In genomic region chr17:56833023-56833811, GRCh38 we compare ENCODE assay signal across 1 cellular context.
TF ChIP-seq lines count a peak whose summit lies in the region.

No MANE protein-coding gene starts in this region.

TF ChIP-seq in HepG2, 621 proteins besides CTCF, POLR2A, EP300 and RAD21 (continued from another document and continues in another):
- no peak for TF ChIP-seq ZBTB40 (IDR thresholded peaks at IDR 0.05)
- no peak for TF ChIP-seq ZBTB40 (CRISPR knock-in tag; IDR thresholded peaks at IDR 0.05)
- no peak for TF ChIP-seq ATRX (CRISPR knock-in tag; IDR thresholded peaks at IDR 0.05; ENCODE audit: borderline replicate concordance)
- TF ChIP-seq ZNF326 (CRISPR knock-in tag; IDR thresholded peaks at IDR 0.05; ENCODE audit: borderline replicate concordance), result no peak
- peak; percentile 10 for TF ChIP-seq ZNF776 (CRISPR knock-in tag; IDR thresholded peaks at IDR 0.05)
- peak; percentile 60; the same call in 1 of the 2 replicates for TF ChIP-seq MTERF4 (CRISPR knock-in tag; IDR thresholded peaks at IDR 0.05)
- TF ChIP-seq SMC3 (IDR thresholded peaks at IDR 0.05; ENCODE audit: low read length), result no peak
- TF ChIP-seq ZNF138 (CRISPR knock-in tag; IDR thresholded peaks at IDR 0.05; ENCODE audit: low read depth), result no peak
- TF ChIP-seq ZNF446 (CRISPR knock-in tag; IDR thresholded peaks at IDR 0.05), result peak; percentile 79; the same call in 1 of the 2 replicates
- TF ChIP-seq ONECUT2 (CRISPR knock-in tag; IDR thresholded peaks at IDR 0.05), result no peak
- TF ChIP-seq MEIS2 (CRISPR knock-in tag; IDR thresholded peaks at IDR 0.05), result no peak; the same call in 1 of the 2 replicates
- peak; percentile 77 for TF ChIP-seq MEIS1 (CRISPR knock-in tag; IDR thresholded peaks at IDR 0.05; ENCODE audit: borderline replicate concordance)
- no peak for TF ChIP-seq ZNF503 (CRISPR knock-in tag; IDR thresholded peaks at IDR 0.05)
- 0 out of 2 replicates have a peak, but pooled peaks have one; percentile 51 for TF ChIP-seq ZBTB3 (CRISPR knock-in tag; IDR thresholded peaks at IDR 0.05; ENCODE audit: borderline replicate concordance, low read depth)
- TF ChIP-seq RBM22 (optimal IDR thresholded peaks at IDR 0.05; ENCODE audit: low read length), result no peak
- no peak for TF ChIP-seq ATM (IDR thresholded peaks at IDR 0.05; ENCODE audit: borderline replicate concordance)
- TF ChIP-seq TCF12 (IDR thresholded peaks at IDR 0.05), result no peak
- TF ChIP-seq TCF12 (CRISPR knock-in tag; IDR thresholded peaks at IDR 0.05), result peak; percentile 58; the same call in 1 of the 2 replicates
- no peak for TF ChIP-seq HNRNPH1 (optimal IDR thresholded peaks at IDR 0.05; ENCODE audit: low read depth, low read length)
- no peak for TF ChIP-seq ZEB1 (IDR thresholded peaks at IDR 0.05; ENCODE audit: insufficient replicate concordance, low read depth)
- TF ChIP-seq ZNF740 (CRISPR knock-in tag; IDR thresholded peaks at IDR 0.05), result peak; percentile 85
- TF ChIP-seq ZNF205 (CRISPR knock-in tag; IDR thresholded peaks at IDR 0.05), result no peak
- TF ChIP-seq E2F2 (CRISPR knock-in tag; IDR thresholded peaks at IDR 0.05; ENCODE audit: borderline replicate concordance), result no peak; the same call in 1 of the 2 replicates
- no peak for TF ChIP-seq SNAI1 (CRISPR knock-in tag; IDR thresholded peaks at IDR 0.05; ENCODE audit: borderline replicate concordance)
- no peak for TF ChIP-seq ZNF496 (CRISPR knock-in tag; IDR thresholded peaks at IDR 0.05; ENCODE audit: insufficient replicate concordance)
- no peak for TF ChIP-seq PRDM15 (CRISPR knock-in tag; IDR thresholded peaks at IDR 0.05)
- TF ChIP-seq ZNF256 (CRISPR knock-in tag; conservative IDR thresholded peaks at IDR 0.05), result no peak
- no peak for TF ChIP-seq ZNF430 (CRISPR knock-in tag; IDR thresholded peaks at IDR 0.05)
- no peak for TF ChIP-seq KMT2B (CRISPR knock-in tag; IDR thresholded peaks at IDR 0.05)
- 0 out of 2 replicates have a peak, but pooled peaks have one; percentile 66 for TF ChIP-seq TOPORS (CRISPR knock-in tag; IDR thresholded peaks at IDR 0.05)
- TF ChIP-seq GATAD2A (CRISPR knock-in tag; IDR thresholded peaks at IDR 0.05), result no peak
- no peak for TF ChIP-seq TP53 (CRISPR knock-in tag; conservative IDR thresholded peaks at IDR 0.05)
- peak; percentile 92; the same call in 1 of the 2 replicates for TF ChIP-seq ZNF790 (CRISPR knock-in tag; IDR thresholded peaks at IDR 0.05; ENCODE audit: borderline replicate concordance)
- TF ChIP-seq ZNF260 (CRISPR knock-in tag; IDR thresholded peaks at IDR 0.05; ENCODE audit: borderline replicate concordance, low read depth), result no peak
- TF ChIP-seq HOXA7 (CRISPR knock-in tag; IDR thresholded peaks at IDR 0.05), result no peak
- peak; percentile 55; the same call in 1 of the 2 replicates for TF ChIP-seq SMAD1 (CRISPR knock-in tag; IDR thresholded peaks at IDR 0.05; ENCODE audit: borderline replicate concordance, low read depth)
- peak; percentile 58 for TF ChIP-seq TEAD3 (CRISPR knock-in tag; optimal IDR thresholded peaks at IDR 0.05; ENCODE audit: borderline replicate concordance)
- TF ChIP-seq ZNF772 (CRISPR knock-in tag; IDR thresholded peaks at IDR 0.05), result no peak; the same call in 1 of the 2 replicates
- TF ChIP-seq SIX4 (CRISPR knock-in tag; IDR thresholded peaks at IDR 0.05), result no peak
- no peak for TF ChIP-seq ZNF749 (CRISPR knock-in tag; IDR thresholded peaks at IDR 0.05; ENCODE audit: borderline replicate concordance)
- peak; percentile 73; the same call in 1 of the 2 replicates for TF ChIP-seq ZNF709 (CRISPR knock-in tag; IDR thresholded peaks at IDR 0.05)
- TF ChIP-seq KAT8 (CRISPR knock-in tag; IDR thresholded peaks at IDR 0.05), result peak; percentile 30; the same call in 1 of the 2 replicates
- TF ChIP-seq TCF7 (IDR thresholded peaks at IDR 0.05; ENCODE audit: low read depth), result no peak
- TF ChIP-seq ZMAT5 (CRISPR knock-in tag; IDR thresholded peaks at IDR 0.05; ENCODE audit: borderline replicate concordance, low read depth), result no peak
- peak; percentile 83; the same call in 1 of the 2 replicates for TF ChIP-seq UBTF (CRISPR knock-in tag; IDR thresholded peaks at IDR 0.05)
- TF ChIP-seq SMYD3 (CRISPR knock-in tag; IDR thresholded peaks at IDR 0.05), result no peak
- 0 out of 2 replicates have a peak, but pooled peaks have one; percentile 28 for TF ChIP-seq DNMT3B (CRISPR knock-in tag; conservative IDR thresholded peaks at IDR 0.05)
- no peak for TF ChIP-seq ZNF605 (CRISPR knock-in tag; IDR thresholded peaks at IDR 0.05)
